Comparison of ENCODE assay signal across 13 cellular contexts in genomic region chr4:145034727-145035211, GRCh38.
DNase-seq lines count a peak whose midpoint lies in the region; ATAC-seq, FAIRE-seq and TF ChIP-seq lines count a peak whose summit lies in the region.
"Had no signal": no experiment of that assay in that cellular context is flagged by ENCODE, and none has a peak within 500 bp of the region (broad histone marks: within the 10 kb centered on the region; RNA-seq: fewer than 3 reads in every experiment).

No MANE protein-coding gene starts in this region.

- H3K9me3 ChIP-seq in HepG2 (ENCODE audit: low read length) = no peaks in the 10 kb centered on the region
- H3K9me3 ChIP-seq in right lobe of liver = no peaks in the 10 kb centered on the region

- WGBS in HepG2 (ENCODE audit: low lambda C conversion rate) = 97% methylated on average over 6 of the region's 6 CpGs
- 80% methylated on average over 1 of the region's 6 CpGs for WGBS in right lobe of liver (ENCODE audit: insufficient coverage, low coverage, low lambda C conversion rate, missing lambda C conversion rate)

- ATAC-seq in HepG2 (no peak), right lobe of liver (no peak), HG03460 (IDR thresholded peaks at IDR 0.05; ENCODE audit: unreplicated experiment) (no peak)

- H4K20me1 ChIP-seq in HepG2 (ENCODE audit: insufficient read depth, low read length) = no peaks in the 10 kb centered on the region

- no peak for TF ChIP-seq RAD21 in HepG2 (CRISPR knock-in tag; IDR thresholded peaks at IDR 0.05)

- no peak for DNase-seq in HepG2 (ENCODE audit: low spot score)
- DNase-seq in right lobe of liver = no peak
- peak; percentile 75 for DNase-seq in astrocyte of the cerebellum (ENCODE audit: low read depth)
- peak; percentile 87 for DNase-seq in iris pigment epithelial cell (ENCODE audit: low read depth)
- DNase-seq in NCI-H510A (lab: John Stamatoyannopoulos, UW) = no peak
- no peak for DNase-seq in NCI-H2196 treated with DMSO at 0.1 percent for 48 hours (lab: John Stamatoyannopoulos, UW; ENCODE audit: unreplicated experiment)
- no peak for DNase-seq in ecto neural progenitor cell (ENCODE audit: low spot score)
- DNase-seq: effector memory CD4-positive, alpha-beta T cell; NCI-H2171 had no signal

- H3K79me2 ChIP-seq in HepG2 (ENCODE audit: insufficient read depth, low read length) = no peaks in the 10 kb centered on the region
- H3K79me2 ChIP-seq: parathyroid adenoma had no signal

- H3K27me3 ChIP-seq in HepG2 (ENCODE audit: control insufficient read depth in 1 of 2, insufficient read depth in 2 of 2, low read length in 2 of 2) (no peaks in the 10 kb centered on the region), right lobe of liver (no peaks in the 10 kb centered on the region)

- intact Hi-C loops in HepG2 (cut with micrococcal nuclease; ENCODE audit: unreplicated experiment) (no loop called here), right lobe of liver (cut with DNase I) (no loop called here)

- CTCF ChIA-PET in HepG2 (lab: Yijun Ruan, JAX; ENCODE audit: low intra/inter-chr PET ratio, low total read pairs) = no interaction called here

- no TSS peak for BruUV-seq in HepG2 (replicated peaks; lab: Mats Ljungman, UMichigan)

- no peak for TF ChIP-seq EP300 in HepG2 (IDR thresholded peaks at IDR 0.05; ENCODE audit: low read depth in 2 of 2, low read length in 2 of 2)
- no peak for TF ChIP-seq EP300 in HepG2 (CRISPR knock-in tag; IDR thresholded peaks at IDR 0.05; ENCODE audit: borderline replicate concordance)

- POLR2A ChIA-PET in HepG2 (lab: Yijun Ruan, JAX) = no interaction called here

- no peak for TF ChIP-seq CTCF in HepG2 (CRISPR knock-in tag; IDR thresholded peaks at IDR 0.05)
- TF ChIP-seq CTCF in right lobe of liver (IDR thresholded peaks at IDR 0.05) = no peak
- no peak for TF ChIP-seq CTCF in astrocyte of the cerebellum (IDR thresholded peaks at IDR 0.05; ENCODE audit: low read depth, low read length, missing control alignments)

- H3K36me3 ChIP-seq in HepG2 (replicated peaks in 1 of 2; ENCODE audit: control insufficient read depth in 1 of 2, insufficient read depth in 2 of 2, low read length in 2 of 2) (peaks cover 3 to 14% of the 10 kb centered on the region in 2 experiments; a peak in 3 of 5 replicates), right lobe of liver (peaks cover 0 to 7% (median 2%) of the 10 kb centered on the region in 4 donors)

- TF ChIP-seq POLR2A in HepG2 (IDR thresholded peaks at IDR 0.05; ENCODE audit: insufficient read depth in 1 of 2, low read depth in 2 of 2, low read length in 2 of 2) = no peak
- no peak for TF ChIP-seq POLR2A in right lobe of liver (IDR thresholded peaks at IDR 0.05)

- no peak overlapping the region for H3K4me3 ChIP-seq in HepG2 (replicated peaks in 1 of 3; ENCODE audit: insufficient read depth in 1 of 3, low read depth in 2 of 3, low read length in 3 of 3)
- no peak overlapping the region for H3K4me3 ChIP-seq in right lobe of liver
- H3K4me3 ChIP-seq in astrocyte of the cerebellum (ENCODE audit: low read depth, low read length) = no peak overlapping the region

- H2AFZ ChIP-seq in HepG2 (ENCODE audit: low read length) = no peak overlapping the region
- H2AFZ ChIP-seq: parathyroid adenoma had no signal

- no peak for FAIRE-seq in HepG2 (lab: Jason Lieb, UNC)
- FAIRE-seq: A204.1, keratinocyte had no signal

- in situ Hi-C loops in HepG2 (cut with HindIII; ENCODE audit: extremely low pct_ligation_motif_present, low pct_unique_long_range_greater_than_20kb) (no loop called here), astrocyte of the cerebellum (cut with HindIII; ENCODE audit: low sequenced_read_pairs) (no loop called here)

- H3K9ac ChIP-seq in HepG2 (ENCODE audit: insufficient read depth, low read depth, low read length) = no peak overlapping the region
- H3K9ac ChIP-seq: parathyroid adenoma had no signal

- no peak overlapping the region for H3K4me2 ChIP-seq in HepG2 (ENCODE audit: low read depth, low read length)

- H3K27ac ChIP-seq in HepG2 (ENCODE audit: extremely low read length, insufficient read depth, low read length) (no peak overlapping the region), right lobe of liver (no peak overlapping the region)
- H3K27ac ChIP-seq: parathyroid adenoma had no signal

- H3K4me1 ChIP-seq in HepG2 (ENCODE audit: insufficient read depth, low read length) (0 out of 2 replicates have a peak, but pooled peaks cover 4% of the 10 kb centered on the region), right lobe of liver (no peaks in the 10 kb centered on the region)
- H3K4me1 ChIP-seq: parathyroid adenoma had no signal

TF ChIP-seq in HepG2, 621 proteins besides CTCF, POLR2A, EP300 and RAD21:
- TF ChIP-seq FOXA3 (CRISPR knock-in tag; IDR thresholded peaks at IDR 0.05) (no peak), FOSL2 (CRISPR knock-in tag; IDR thresholded peaks at IDR 0.05) (0 out of 2 replicates have a peak, but pooled peaks have one; percentile 23)

Comparison
In these comparisons a context has a peak if more than half of its experiments do, and no peak if none do; other contexts are left out.
1. DNase-seq: peak in astrocyte of the cerebellum (single experiment) and iris pigment epithelial cell (single experiment); none in HepG2 (single experiment), right lobe of liver (0 of 3), NCI-H510A (single experiment), NCI-H2196 treated with DMSO at 0.1 percent for 48 hours (single experiment) and ecto neural progenitor cell (single experiment).